21 cellular contexts compared by ENCODE assay signal in the genomic region with DNA sequence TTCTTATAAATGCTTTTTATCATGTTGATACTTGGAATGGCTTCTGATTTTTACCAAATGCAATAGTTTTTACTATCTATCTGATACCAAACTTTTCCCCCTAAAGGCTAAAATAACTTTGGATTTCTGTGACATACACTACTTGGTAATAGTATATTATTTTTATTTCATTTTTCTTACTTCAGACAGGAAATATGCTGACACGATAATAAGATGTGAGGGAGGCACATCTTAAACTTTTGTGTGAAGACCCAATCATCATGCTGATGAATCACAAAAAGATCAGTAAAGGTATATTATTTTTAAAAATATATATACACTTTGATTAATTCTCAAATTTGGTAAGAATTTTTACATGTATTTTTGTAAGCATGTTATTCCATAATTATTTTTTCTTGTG.
DNase-seq lines count a peak whose midpoint lies in the region; ATAC-seq, FAIRE-seq and TF ChIP-seq lines count a peak whose summit lies in the region.
"Had no signal": no experiment of that assay in that cellular context is flagged by ENCODE, and none has a peak within 500 bp of the region (broad histone marks: within the 10 kb centered on the region; RNA-seq: fewer than 3 reads in every experiment).

No MANE protein-coding gene starts in this region.

- H3K79me2 ChIP-seq in K562 (ENCODE audit: control insufficient read depth, insufficient read depth, low read length): no peaks in the 10 kb centered on the region

- TF ChIP-seq EP300 in A549 (IDR thresholded peaks at IDR 0.05) (no peak), K562 (IDR thresholded peaks at IDR 0.05; ENCODE audit: low read length) (no peak)

- no peaks in the 10 kb centered on the region for H3K9me1 ChIP-seq in K562 (ENCODE audit: control insufficient read depth, insufficient read depth, low read length)

- no peaks in the 10 kb centered on the region for H4K20me1 ChIP-seq in K562 (replicated peaks; ENCODE audit: control insufficient read depth, insufficient read depth, low read length)
- H4K20me1 ChIP-seq: BLaER1 treated with 17β-estradiol and CSF1 and Interleukin-3, amounts not matched to agents 10 nM and 100 nM had no signal

- CTCF ChIA-PET in A549 (lab: Yijun Ruan, JAX): no interaction called here
- CTCF ChIA-PET in K562 (lab: Yijun Ruan, JAX; ENCODE audit: low intra/inter-chr PET ratio): no interaction called here

- H3K36me3 ChIP-seq in K562 (ENCODE audit: control insufficient read depth, insufficient read depth, low read length) (no peaks in the 10 kb centered on the region), adrenal gland (replicated peaks in 1 of 2) (no peaks in the 10 kb centered on the region)
- H3K36me3 ChIP-seq: BLaER1 treated with 17β-estradiol and CSF1 and Interleukin-3, amounts not matched to agents 10 nM and 100 nM had no signal

- no peak for TF ChIP-seq CTCF in A549 (IDR thresholded peaks at IDR 0.05)
- TF ChIP-seq CTCF in K562 (IDR thresholded peaks at IDR 0.05 in 2 of 3, conservative IDR thresholded peaks at IDR 0.05 in 1 of 3; ENCODE audit: insufficient read depth in 2 of 3, low read depth in 1 of 3, low read length in 3 of 3): no peak
- no peak for TF ChIP-seq CTCF in adrenal gland (IDR thresholded peaks at IDR 0.05)

- no peak for FAIRE-seq in A549 (lab: Jason Lieb, UNC)
- FAIRE-seq in G401.6 (lab: Jason Lieb, UNC): peak; percentile 74
- FAIRE-seq in K562 (lab: Jason Lieb, UNC): no peak
- FAIRE-seq: A204.1, D721Med, GM12878, GM12892, GM18507 had no signal

- H3K4me1 ChIP-seq in A549 (peaks cover 3% of the 10 kb centered on the region; the same call in 2 of the 3 replicates), K562 (replicated peaks in 1 of 2; ENCODE audit: control insufficient read depth in 2 of 2, insufficient read depth in 2 of 2, low read length in 2 of 2) (no peaks in the 10 kb centered on the region), adrenal gland (replicated peaks in 1 of 2) (no peaks in the 10 kb centered on the region)
- H3K4me1 ChIP-seq: BLaER1 treated with 17β-estradiol and CSF1 and Interleukin-3, amounts not matched to agents 10 nM and 100 nM had no signal

- H3K4me3 ChIP-seq in A549 (no peak overlapping the region), K562 (no peak overlapping the region), adrenal gland (no peak overlapping the region)
- H3K4me3 ChIP-seq: BLaER1 treated with 17β-estradiol and CSF1 and Interleukin-3, amounts not matched to agents 10 nM and 100 nM; GM12878 had no signal

- no peaks in the 10 kb centered on the region for H3K27me3 ChIP-seq in K562 (ENCODE audit: control insufficient read depth in 2 of 2, insufficient read depth in 2 of 2, low read length in 2 of 2)
- no peaks in the 10 kb centered on the region for H3K27me3 ChIP-seq in adrenal gland
- H3K27me3 ChIP-seq: BLaER1 treated with 17β-estradiol and CSF1 and Interleukin-3, amounts not matched to agents 10 nM and 100 nM had no signal

- DNase-seq in A549 (ENCODE audit: low read depth in 1 of 2, low spot score in 1 of 2) (no peak), K562 (ENCODE audit: extremely low read depth in 1 of 4, low spot score in 3 of 4) (no peak), adrenal gland (no peak)
- no peak for DNase-seq in stimulated activated CD4-positive, alpha-beta T cell treated with anti-CD3 and anti-CD28 coated beads, Interleukin-1b, Interleukin-23, amount 100 ng/mL, for 48 hours
- DNase-seq: 8988T; AML-193; Caco-2; Calu3; CD4-positive, alpha-beta T cell; CD8-positive, alpha-beta T cell; DMS79 treated with DMSO at 0.1 percent for 48 hours; GDM1 had no signal

- intact Hi-C loops in K562 (cut with micrococcal nuclease): no loop called here
- intact Hi-C loops in adrenal gland (cut with DNase I): no loop called here

- no peak for ATAC-seq in A549
- ATAC-seq in K562: no peak
- ATAC-seq in GM19452 (IDR thresholded peaks at IDR 0.05; ENCODE audit: unreplicated experiment): no peak
- ATAC-seq: CD8-positive, alpha-beta T cell; GM12878 had no signal

- no peak for TF ChIP-seq POLR2A in A549 (IDR thresholded peaks at IDR 0.05; ENCODE audit: low read length)
- TF ChIP-seq POLR2A in K562 (conservative IDR thresholded peaks at IDR 0.05): no peak
- no peak for TF ChIP-seq POLR2A in adrenal gland (IDR thresholded peaks at IDR 0.05)

- BruUV-seq in K562 (replicated peaks; lab: Mats Ljungman, UMichigan): no TSS peak

- no peak overlapping the region for H3K9ac ChIP-seq in K562 (ENCODE audit: insufficient read depth in 1 of 2, low read depth in 2 of 2, low read length in 2 of 2)
- H3K9ac ChIP-seq: BLaER1 treated with 17β-estradiol and CSF1 and Interleukin-3, amounts not matched to agents 10 nM and 100 nM had no signal

- H2AFZ ChIP-seq in K562 (ENCODE audit: low read depth, low read length): no peak overlapping the region

- POLR2A ChIA-PET in A549 (lab: Yijun Ruan, JAX): no interaction called here
- POLR2A ChIA-PET in K562 (lab: Yijun Ruan, JAX): no interaction called here

- no peak overlapping the region for H3K4me2 ChIP-seq in A549
- no peak overlapping the region for H3K4me2 ChIP-seq in K562 (ENCODE audit: insufficient read depth, low read length)
- H3K4me2 ChIP-seq: BLaER1 treated with 17β-estradiol and CSF1 and Interleukin-3, amounts not matched to agents 10 nM and 100 nM had no signal

- TF ChIP-seq RAD21 in A549 (conservative IDR thresholded peaks at IDR 0.05 in 1 of 2, IDR thresholded peaks at IDR 0.05 in 1 of 2): no peak
- no peak for TF ChIP-seq RAD21 in K562 (CRISPR knock-in tag; conservative IDR thresholded peaks at IDR 0.05 in 1 of 2, IDR thresholded peaks at IDR 0.05 in 1 of 2)

- WGBS in A549 (ENCODE audit: missing lambda C conversion rate): 96% methylated on average over 1 of the region's 1 CpG
- WGBS in K562 (ENCODE audit: insufficient coverage, low coverage, missing lambda C conversion rate): 77% methylated on average over 1 of the region's 1 CpG
- WGBS in adrenal gland, 4 donors: 83 to 87% (median 85%) methylated on average over 1 of the region's 1 CpG

- H3K9me3 ChIP-seq in A549 (no peaks in the 10 kb centered on the region), K562 (replicated peaks; ENCODE audit: control insufficient read depth, insufficient read depth, low read depth, low read length) (no peaks in the 10 kb centered on the region), adrenal gland (replicated peaks in 1 of 3) (no peaks in the 10 kb centered on the region)
- H3K9me3 ChIP-seq: BLaER1 treated with 17β-estradiol and CSF1 and Interleukin-3, amounts not matched to agents 10 nM and 100 nM; Caco-2 had no signal

- H3K27ac ChIP-seq in A549: no peak overlapping the region
- no peak overlapping the region for H3K27ac ChIP-seq in K562 (ENCODE audit: extremely low read depth, low read depth, low read length)
- H3K27ac ChIP-seq in adrenal gland: no peak overlapping the region
- H3K27ac ChIP-seq: BLaER1 treated with 17β-estradiol and CSF1 and Interleukin-3, amounts not matched to agents 10 nM and 100 nM; C4-2B had no signal

- in situ Hi-C loops in K562 (cut with MboI): no loop called here

TF ChIP-seq in A549, 52 proteins besides CTCF, POLR2A, EP300 and RAD21:
- TF ChIP-seq MAFK (IDR thresholded peaks at IDR 0.05; ENCODE audit: partially characterized antibody): peak; percentile 17
- no peak for TF ChIP-seq NPAS2 (CRISPR knock-in tag; IDR thresholded peaks at IDR 0.05; ENCODE audit: borderline replicate concordance)
- no peak for TF ChIP-seq RNF2 (IDR thresholded peaks at IDR 0.05; ENCODE audit: borderline replicate concordance, low read depth)

TF ChIP-seq in K562, 482 proteins besides CTCF, POLR2A, EP300 and RAD21:
- TF ChIP-seq ZNF316 (IDR thresholded peaks at IDR 0.05) (peak; percentile 85), TCF7 (IDR thresholded peaks at IDR 0.05; ENCODE audit: borderline replicate concordance) (no peak), MAFG (tag; conservative IDR thresholded peaks at IDR 0.05) (peak; percentile 60), MAFK (IDR thresholded peaks at IDR 0.05; ENCODE audit: low read length) (peak; percentile 44; the same call in 1 of the 2 replicates), SRF (CRISPR knock-in tag; IDR thresholded peaks at IDR 0.05) (no peak), C11orf30 (IDR thresholded peaks at IDR 0.05; ENCODE audit: low read depth) (peak; percentile 74), BCOR (IDR thresholded peaks at IDR 0.05) (no peak), MAFF (IDR thresholded peaks at IDR 0.05; ENCODE audit: low read length) (peak; percentile 64)
- TF ChIP-seq, protein P1, sequence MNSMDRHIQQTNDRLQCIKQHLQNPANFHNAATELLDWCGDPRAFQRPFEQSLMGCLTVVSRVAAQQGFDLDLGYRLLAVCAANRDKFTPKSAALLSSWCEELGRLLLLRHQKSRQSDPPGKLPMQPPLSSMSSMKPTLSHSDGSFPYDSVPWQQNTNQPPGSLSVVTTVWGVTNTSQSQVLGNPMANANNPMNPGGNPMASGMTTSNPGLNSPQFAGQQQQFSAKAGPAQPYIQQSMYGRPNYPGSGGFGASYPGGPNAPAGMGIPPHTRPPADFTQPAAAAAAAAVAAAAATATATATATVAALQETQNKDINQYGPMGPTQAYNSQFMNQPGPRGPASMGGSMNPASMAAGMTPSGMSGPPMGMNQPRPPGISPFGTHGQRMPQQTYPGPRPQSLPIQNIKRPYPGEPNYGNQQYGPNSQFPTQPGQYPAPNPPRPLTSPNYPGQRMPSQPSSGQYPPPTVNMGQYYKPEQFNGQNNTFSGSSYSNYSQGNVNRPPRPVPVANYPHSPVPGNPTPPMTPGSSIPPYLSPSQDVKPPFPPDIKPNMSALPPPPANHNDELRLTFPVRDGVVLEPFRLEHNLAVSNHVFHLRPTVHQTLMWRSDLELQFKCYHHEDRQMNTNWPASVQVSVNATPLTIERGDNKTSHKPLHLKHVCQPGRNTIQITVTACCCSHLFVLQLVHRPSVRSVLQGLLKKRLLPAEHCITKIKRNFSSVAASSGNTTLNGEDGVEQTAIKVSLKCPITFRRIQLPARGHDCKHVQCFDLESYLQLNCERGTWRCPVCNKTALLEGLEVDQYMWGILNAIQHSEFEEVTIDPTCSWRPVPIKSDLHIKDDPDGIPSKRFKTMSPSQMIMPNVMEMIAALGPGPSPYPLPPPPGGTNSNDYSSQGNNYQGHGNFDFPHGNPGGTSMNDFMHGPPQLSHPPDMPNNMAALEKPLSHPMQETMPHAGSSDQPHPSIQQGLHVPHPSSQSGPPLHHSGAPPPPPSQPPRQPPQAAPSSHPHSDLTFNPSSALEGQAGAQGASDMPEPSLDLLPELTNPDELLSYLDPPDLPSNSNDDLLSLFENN (IDR thresholded peaks at IDR 0.05; ENCODE audit: low read depth in 2 of 2, low read length in 2 of 2): no peak
